Comparison of ENCODE assay signal across 1 cellular context in the genomic region with DNA sequence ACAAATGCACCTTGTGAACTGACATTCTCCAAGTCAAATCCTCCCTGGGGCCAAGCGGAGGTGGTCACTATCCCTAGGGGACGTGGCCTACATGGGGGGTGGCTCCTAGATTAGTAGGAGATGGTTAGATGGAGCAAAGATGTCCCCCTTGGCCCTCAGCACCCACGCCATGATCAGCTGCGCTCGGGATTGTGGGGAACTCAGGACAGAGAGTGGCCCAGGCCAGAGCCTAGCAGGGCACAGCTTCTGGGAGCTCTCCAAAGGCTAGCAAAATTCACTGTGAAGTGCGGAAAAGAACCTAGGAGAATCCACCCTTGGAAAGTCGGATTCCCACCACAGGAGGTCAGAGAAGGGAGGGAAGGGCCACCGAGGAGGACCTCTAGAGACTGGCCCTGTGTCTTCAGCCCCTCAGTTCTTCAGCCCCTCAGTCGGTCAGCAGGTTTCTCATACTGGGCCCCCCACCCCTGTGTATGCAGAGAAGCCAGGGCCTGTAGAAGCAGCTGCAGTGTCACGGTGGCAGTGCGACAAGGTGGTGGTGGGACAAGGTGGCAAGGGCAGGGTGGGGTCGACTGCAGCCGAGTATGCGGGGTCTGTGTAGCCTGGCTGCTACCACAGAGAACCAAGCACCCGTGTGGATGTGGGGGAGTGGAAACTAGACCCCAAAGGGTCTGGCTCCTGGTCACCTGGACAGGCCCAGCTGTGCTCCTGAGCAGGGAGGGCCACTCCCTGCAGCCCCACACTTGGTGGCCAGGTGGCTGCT.
TF ChIP-seq lines count a peak whose summit lies in the region.

No MANE protein-coding gene starts in this region.

TF ChIP-seq in GM12878, 131 proteins besides CTCF, POLR2A, EP300 and RAD21:
- no peak for TF ChIP-seq NR2F1 (conservative IDR thresholded peaks at IDR 0.05)
